Comparison of ENCODE assay signal across 10 cellular contexts in genomic region chr14:64209428-64210165, GRCh38.
DNase-seq lines count a peak whose midpoint lies in the region; ATAC-seq and TF ChIP-seq lines count a peak whose summit lies in the region.
"Had no signal": no experiment of that assay in that cellular context is flagged by ENCODE, and none has a peak within 500 bp of the region (broad histone marks: within the 10 kb centered on the region; RNA-seq: fewer than 3 reads in every experiment).

No MANE protein-coding gene starts in this region.

- H3K4me3 ChIP-seq in fibroblast of pulmonary artery (replicated peaks; ENCODE audit: low read depth, low read length) (no peak overlapping the region), gastrocnemius medialis (no peak overlapping the region), stomach (no peak overlapping the region)
- H3K4me3 ChIP-seq: tibial nerve had no signal

- H3K27me3 ChIP-seq in gastrocnemius medialis (no peaks in the 10 kb centered on the region), stomach (no peaks in the 10 kb centered on the region)
- H3K27me3 ChIP-seq: tibial nerve had no signal

- 44 to 71% (median 66%) methylated on average over 11 to 24 of the region's 24 CpGs for WGBS in stomach, 5 donors

- H3K9me3 ChIP-seq in gastrocnemius medialis: no peaks in the 10 kb centered on the region
- no peaks in the 10 kb centered on the region for H3K9me3 ChIP-seq in stomach
- H3K9me3 ChIP-seq: SK-N-SH, tibial nerve had no signal

- no peak for TF ChIP-seq EP300 in stomach (IDR thresholded peaks at IDR 0.05)

- H3K4me1 ChIP-seq in gastrocnemius medialis (peaks cover 39 to 42% of the 10 kb centered on the region in 2 donors), stomach (peaks cover 11 to 30% (median 19%) of the 10 kb centered on the region in 4 donors)
- H3K4me1 ChIP-seq: tibial nerve had no signal

- DNase-seq in fibroblast of pulmonary artery (ENCODE audit: low read depth): peak; percentile 65
- peak; percentile 56 to 59 for DNase-seq in gastrocnemius medialis
- DNase-seq in stomach: no peak
- DNase-seq in DMS79 treated with DMSO at 0.1 percent for 48 hours (lab: John Stamatoyannopoulos, UW): no peak
- no peak for DNase-seq in D341Med (ENCODE audit: low spot score)
- DNase-seq: SK-N-SH had no signal

- intact Hi-C loops in gastrocnemius medialis (cut with DNase I; ENCODE audit: low total_unique reads): no loop called here
- intact Hi-C loops in stomach (cut with DNase I; ENCODE audit: low total_unique reads): no loop called here

- TF ChIP-seq POLR2A in gastrocnemius medialis (IDR thresholded peaks at IDR 0.05) (no peak), stomach (IDR thresholded peaks at IDR 0.05) (no peak)

- peak; percentile 78 for ATAC-seq in GM18909 (IDR thresholded peaks at IDR 0.05; ENCODE audit: poor library complexity, unreplicated experiment)
- ATAC-seq in HG03175 (IDR thresholded peaks at IDR 0.05; ENCODE audit: unreplicated experiment): peak; percentile 90
- peak; percentile 43 to 56 for ATAC-seq in gastrocnemius medialis
- ATAC-seq in HG02884 (IDR thresholded peaks at IDR 0.05; ENCODE audit: unreplicated experiment): no peak

- in situ Hi-C loops in gastrocnemius medialis (cut with MboI; ENCODE audit: low sequenced_read_pairs in 4 of 4): no loop called here

- peaks cover 0 to 25% of the 10 kb centered on the region in 2 donors for H3K36me3 ChIP-seq in gastrocnemius medialis
- peaks cover 24 to 72% (median 68%) of the 10 kb centered on the region in 4 donors for H3K36me3 ChIP-seq in stomach

- H3K27ac ChIP-seq in gastrocnemius medialis (peak overlapping the region; percentile 72 to 99 (median 82)), stomach (peak overlapping the region in 1 of 5 donors; percentile 39)
- H3K27ac ChIP-seq: tibial nerve had no signal

- no peak for TF ChIP-seq CTCF in fibroblast of pulmonary artery (IDR thresholded peaks at IDR 0.05; ENCODE audit: low read length, missing control alignments)
- no peak for TF ChIP-seq CTCF in gastrocnemius medialis (IDR thresholded peaks at IDR 0.05 in 4 of 5, conservative IDR thresholded peaks at IDR 0.05 in 1 of 5)
- TF ChIP-seq CTCF in stomach (IDR thresholded peaks at IDR 0.05): no peak

Comparison
In these comparisons a context has a peak if more than half of its experiments do, and no peak if none do; other contexts are left out.
1. DNase-seq: peak in fibroblast of pulmonary artery (single experiment) and gastrocnemius medialis (2 of 2); none in stomach (single experiment), DMS79 treated with DMSO at 0.1 percent for 48 hours (single experiment) and D341Med (single experiment).